21 cellular contexts compared by ENCODE assay signal in the genomic region with DNA sequence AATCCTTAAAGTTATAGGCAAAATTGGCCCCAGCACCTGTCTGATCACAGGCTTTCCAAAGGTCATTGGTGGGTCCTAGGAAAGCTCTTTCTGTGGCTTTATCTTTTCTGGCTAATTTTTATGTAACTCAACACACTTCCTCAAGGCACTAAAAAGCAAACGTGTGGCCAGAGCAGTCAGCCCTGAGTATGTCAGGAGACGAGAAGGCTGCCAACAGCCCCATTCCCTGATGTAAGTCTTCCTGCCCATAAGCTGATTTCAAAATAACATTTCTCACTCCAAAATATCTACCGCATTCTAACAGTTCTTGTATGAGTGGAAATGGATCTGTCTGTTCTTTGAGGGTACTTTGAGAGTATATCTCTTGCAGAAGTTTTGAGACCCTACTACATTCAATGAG. TPM values are rescaled to one million over a fixed set of nuclear protein-coding genes. Genes with fewer than 3 reads are reported as not detected.
DNase-seq lines count a peak whose midpoint lies in the region; ATAC-seq and TF ChIP-seq lines count a peak whose summit lies in the region.
"Had no signal": no experiment of that assay in that cellular context is flagged by ENCODE, and none has a peak within 500 bp of the region (broad histone marks: within the 10 kb centered on the region; RNA-seq: fewer than 3 reads in every experiment).

No MANE protein-coding gene starts in this region.

- peaks cover 0 to 21% (median 18%) of the 10 kb centered on the region in 5 donors for H3K9me3 ChIP-seq in subcutaneous abdominal adipose tissue (ENCODE audit: control insufficient read depth in 5 of 5, low read length in 5 of 5)
- H3K9me3 ChIP-seq: BE2C had no signal

- no peak for TF ChIP-seq CTCF in fibroblast of pulmonary artery (IDR thresholded peaks at IDR 0.05; ENCODE audit: low read length, missing control alignments)

- intact Hi-C loops in left ventricle myocardium superior (cut with micrococcal nuclease) (no loop called here), cardiac septum (cut with DNase I) (no loop called here)

- H3K9ac ChIP-seq in subcutaneous abdominal adipose tissue (ENCODE audit: low read length in 5 of 5): no peak overlapping the region
- H3K9ac ChIP-seq: KMS-11 had no signal

- no peaks in the 10 kb centered on the region for H3K27me3 ChIP-seq in subcutaneous abdominal adipose tissue (ENCODE audit: control insufficient read depth in 5 of 5, insufficient read depth in 4 of 5, low read length in 5 of 5)
- H3K27me3 ChIP-seq: BE2C had no signal

- peak overlapping the region; percentile 41 for H3K27ac ChIP-seq in subcutaneous abdominal adipose tissue (ENCODE audit: low read depth, low read length)
- H3K27ac ChIP-seq: KMS-11 had no signal

- ATAC-seq in left ventricle myocardium superior (no peak), GM21367 (IDR thresholded peaks at IDR 0.05; ENCODE audit: unreplicated experiment) (no peak), HG02571 (IDR thresholded peaks at IDR 0.05; ENCODE audit: unreplicated experiment) (no peak), GM21619 (IDR thresholded peaks at IDR 0.05; ENCODE audit: unreplicated experiment) (no peak)
- ATAC-seq: GM12878 had no signal

- H3K4me3 ChIP-seq in fibroblast of pulmonary artery (replicated peaks; ENCODE audit: low read depth, low read length): no peak overlapping the region
- no peak overlapping the region for H3K4me3 ChIP-seq in subcutaneous abdominal adipose tissue (ENCODE audit: low read depth in 1 of 5, low read length in 5 of 5)
- H3K4me3 ChIP-seq: GM12878 had no signal

- H3K4me1 ChIP-seq in subcutaneous abdominal adipose tissue (ENCODE audit: control insufficient read depth in 5 of 5, insufficient read depth in 5 of 5, low read length in 5 of 5): no peaks in the 10 kb centered on the region
- H3K4me1 ChIP-seq: BE2C had no signal

- H3K36me3 ChIP-seq in subcutaneous abdominal adipose tissue (ENCODE audit: control insufficient read depth in 5 of 5, insufficient read depth in 5 of 5, low read length in 5 of 5): no peaks in the 10 kb centered on the region
- H3K36me3 ChIP-seq: BE2C had no signal

- DNase-seq in left ventricle myocardium superior (peak; percentile 27), cardiac septum (ENCODE audit: low spot score) (no peak), NCI-H226 (peak; percentile 15), fibroblast of pulmonary artery (ENCODE audit: low read depth) (peak; percentile 21)
- DNase-seq: BE2C; CD4-positive, CD25-positive, alpha-beta regulatory T cell; DMS79; IMR-90; NCI-H1417; NCI-H1694 treated with DMSO at 0.1 percent for 48 hours; NCI-H2081 treated with DMSO at 0.1 percent for 48 hours; NCI-H2171 treated with DMSO at 0.1 percent for 48 hours; NCI-H446; NCI-H526; OCI-M1 had no signal

RNA-seq across cellular contexts. Expression of gene FUNDC1, which starts 25.5 kb away (rescaled TPM):
- total RNA-seq in left ventricle myocardium superior: 25.7 TPM
- 28.8 TPM for total RNA-seq in cardiac septum
